In the genomic region with DNA sequence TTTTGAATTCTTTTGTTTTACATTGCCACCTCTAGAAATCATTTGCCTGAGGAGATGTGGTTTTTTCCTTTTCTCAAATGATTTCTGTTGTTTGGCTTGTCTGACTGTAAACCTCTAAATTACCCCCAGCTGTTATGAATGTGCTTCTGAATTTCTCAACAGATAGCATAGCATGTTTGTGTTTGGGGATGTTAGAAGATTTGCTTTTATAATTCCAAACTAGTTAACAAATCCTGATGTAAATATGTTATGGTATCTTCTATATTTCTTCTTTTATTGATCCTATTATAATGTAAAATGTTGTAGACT, we compare ENCODE assay signal across 9 cellular contexts. TPM values are rescaled to one million over a fixed set of nuclear protein-coding genes. Genes with fewer than 3 reads are reported as not detected.
DNase-seq lines count a peak whose midpoint lies in the region; ATAC-seq and TF ChIP-seq lines count a peak whose summit lies in the region.
"Had no signal": no experiment of that assay in that cellular context is flagged by ENCODE, and none has a peak within 500 bp of the region (broad histone marks: within the 10 kb centered on the region; RNA-seq: fewer than 3 reads in every experiment).

No MANE protein-coding gene starts in this region.

- TF ChIP-seq POLR2A in spleen (IDR thresholded peaks at IDR 0.05) = no peak

- no peaks in the 10 kb centered on the region for H3K27me3 ChIP-seq in hepatocyte
- H3K27me3 ChIP-seq in spleen (replicated peaks in 1 of 7) = no peaks in the 10 kb centered on the region

- no peaks in the 10 kb centered on the region for H3K27me3 Mint-ChIP-seq in activated CD8-positive, alpha-beta T cell treated with anti-CD3 and anti-CD28 coated beads for 36 hours
- H3K27me3 Mint-ChIP-seq in activated CD8-positive, alpha-beta T cell treated with anti-CD3 and anti-CD28 coated beads, Interleukin-2, amount 10 ng/mL, durations not matched to agents 7 days and 5 days (ENCODE audit: low read depth) = no peaks in the 10 kb centered on the region
- no peaks in the 10 kb centered on the region for H3K27me3 Mint-ChIP-seq in activated T-helper 17 cell treated with anti-CD3 and anti-CD28 coated beads, Interleukin-2, amount 50 U/mL, for 72 hours
- H3K27me3 Mint-ChIP-seq in stimulated activated memory B cell treated with anti-CD40 and anti-IgM and Interleukin-4, amounts not matched to agents 10 μg/mL and 1 μg/mL and 100 μg/mL, for 72 hours = no peaks in the 10 kb centered on the region

- peaks cover 42% of the 10 kb centered on the region for H3K4me1 ChIP-seq in hepatocyte (ENCODE audit: insufficient read depth)
- H3K4me1 ChIP-seq in spleen = peaks cover 28 to 61% (median 43%) of the 10 kb centered on the region in 6 donors

- H3K4me3 ChIP-seq in hepatocyte (no peak overlapping the region), spleen (no peak overlapping the region)

- H3K36me3 ChIP-seq in hepatocyte (replicated peaks; ENCODE audit: insufficient read depth, low read depth) (no peaks in the 10 kb centered on the region), spleen (no peaks in the 10 kb centered on the region)

- DNase-seq in activated CD8-positive, alpha-beta T cell treated with anti-CD3 and anti-CD28 coated beads for 36 hours = no peak
- no peak for DNase-seq in activated CD8-positive, alpha-beta T cell treated with anti-CD3 and anti-CD28 coated beads, Interleukin-2, amount 10 ng/mL, durations not matched to agents 7 days and 5 days
- DNase-seq in hepatocyte (ENCODE audit: low spot score) = no peak
- DNase-seq in central memory CD4-positive, alpha-beta T cell = no peak
- DNase-seq in spleen = no peak
- DNase-seq: occipital lobe had no signal

- no peaks in the 10 kb centered on the region for H3K9me2 ChIP-seq in hepatocyte (replicated peaks; ENCODE audit: insufficient read depth)

- no peak overlapping the region for H2AFZ ChIP-seq in hepatocyte

- intact Hi-C loops in activated CD8-positive, alpha-beta T cell treated with anti-CD3 and anti-CD28 coated beads for 36 hours (cut with micrococcal nuclease) = no loop called here
- intact Hi-C loops in spleen (cut with DNase I; ENCODE audit: low total_unique reads) = no loop called here

- no peaks in the 10 kb centered on the region for H3K79me2 ChIP-seq in hepatocyte

- H3K4me3 Mint-ChIP-seq in activated CD8-positive, alpha-beta T cell treated with anti-CD3 and anti-CD28 coated beads for 36 hours = no peak overlapping the region
- no peak overlapping the region for H3K4me3 Mint-ChIP-seq in activated CD8-positive, alpha-beta T cell treated with anti-CD3 and anti-CD28 coated beads, Interleukin-2, amount 10 ng/mL, durations not matched to agents 7 days and 5 days
- H3K4me3 Mint-ChIP-seq in activated T-helper 17 cell treated with anti-CD3 and anti-CD28 coated beads, Interleukin-2, amount 50 U/mL, for 72 hours = peak overlapping the region; percentile 56
- no peak overlapping the region for H3K4me3 Mint-ChIP-seq in stimulated activated memory B cell treated with anti-CD40 and anti-IgM and Interleukin-4, amounts not matched to agents 10 μg/mL and 1 μg/mL and 100 μg/mL, for 72 hours

- ATAC-seq in activated CD8-positive, alpha-beta T cell treated with anti-CD3 and anti-CD28 coated beads for 36 hours = no peak
- ATAC-seq in activated CD8-positive, alpha-beta T cell treated with anti-CD3 and anti-CD28 coated beads, Interleukin-2, amount 10 ng/mL, durations not matched to agents 7 days and 5 days = no peak
- ATAC-seq in activated T-helper 17 cell treated with anti-CD3 and anti-CD28 coated beads, Interleukin-2, amount 50 U/mL, for 72 hours (replicated peaks) = no peak
- ATAC-seq in stimulated activated memory B cell treated with anti-CD40 and anti-IgM and Interleukin-4, amounts not matched to agents 10 μg/mL and 1 μg/mL and 100 μg/mL, for 72 hours = no peak
- no peak for ATAC-seq in GM21723 (IDR thresholded peaks at IDR 0.05; ENCODE audit: unreplicated experiment)

- H3K4me2 ChIP-seq in hepatocyte = peak overlapping the region; percentile 67

- peak overlapping the region; percentile 90 for H3K27ac Mint-ChIP-seq in activated CD8-positive, alpha-beta T cell treated with anti-CD3 and anti-CD28 coated beads for 36 hours
- no peak overlapping the region for H3K27ac Mint-ChIP-seq in activated CD8-positive, alpha-beta T cell treated with anti-CD3 and anti-CD28 coated beads, Interleukin-2, amount 10 ng/mL, durations not matched to agents 7 days and 5 days
- H3K27ac Mint-ChIP-seq in activated T-helper 17 cell treated with anti-CD3 and anti-CD28 coated beads, Interleukin-2, amount 50 U/mL, for 72 hours = peak overlapping the region; percentile 94
- peak overlapping the region; percentile 82 for H3K27ac Mint-ChIP-seq in stimulated activated memory B cell treated with anti-CD40 and anti-IgM and Interleukin-4, amounts not matched to agents 10 μg/mL and 1 μg/mL and 100 μg/mL, for 72 hours

- POLR2A ChIA-PET in activated CD8-positive, alpha-beta T cell treated with anti-CD3 and anti-CD28 coated beads for 36 hours (lab: Charles Lee) = no interaction called here
- POLR2A ChIA-PET in activated CD8-positive, alpha-beta T cell treated with anti-CD3 and anti-CD28 coated beads, Interleukin-2, amount 10 ng/mL, durations not matched to agents 7 days and 5 days (lab: Charles Lee) = interaction anchor here (5.4 kb wide), 1 partner anchor 17 kb away, joined by 100 read pairs; no protein-coding TSS in a partner anchor

- CTCF ChIA-PET in activated CD8-positive, alpha-beta T cell treated with anti-CD3 and anti-CD28 coated beads for 36 hours (lab: Charles Lee) = no interaction called here
- CTCF ChIA-PET in activated CD8-positive, alpha-beta T cell treated with anti-CD3 and anti-CD28 coated beads, Interleukin-2, amount 10 ng/mL, durations not matched to agents 7 days and 5 days (lab: Charles Lee) = no interaction called here

- H3K4me1 Mint-ChIP-seq in activated CD8-positive, alpha-beta T cell treated with anti-CD3 and anti-CD28 coated beads for 36 hours (ENCODE audit: low read depth) = peaks cover 26% of the 10 kb centered on the region
- H3K4me1 Mint-ChIP-seq in activated CD8-positive, alpha-beta T cell treated with anti-CD3 and anti-CD28 coated beads, Interleukin-2, amount 10 ng/mL, durations not matched to agents 7 days and 5 days (ENCODE audit: low read depth) = peaks cover 18% of the 10 kb centered on the region
- peaks cover 14% of the 10 kb centered on the region for H3K4me1 Mint-ChIP-seq in activated T-helper 17 cell treated with anti-CD3 and anti-CD28 coated beads, Interleukin-2, amount 50 U/mL, for 72 hours
- H3K4me1 Mint-ChIP-seq in stimulated activated memory B cell treated with anti-CD40 and anti-IgM and Interleukin-4, amounts not matched to agents 10 μg/mL and 1 μg/mL and 100 μg/mL, for 72 hours = peaks cover 23% of the 10 kb centered on the region

- H3K9me3 ChIP-seq in hepatocyte (ENCODE audit: low read depth) = no peaks in the 10 kb centered on the region
- no peaks in the 10 kb centered on the region for H3K9me3 ChIP-seq in spleen

- TF ChIP-seq CTCF in activated CD8-positive, alpha-beta T cell treated with anti-CD3 and anti-CD28 coated beads for 36 hours (IDR thresholded peaks at IDR 0.05) = no peak
- TF ChIP-seq CTCF in hepatocyte (IDR thresholded peaks at IDR 0.05; ENCODE audit: poor library complexity) = no peak
- TF ChIP-seq CTCF in spleen (IDR thresholded peaks at IDR 0.05 in 8 of 11, conservative IDR thresholded peaks at IDR 0.05 in 3 of 11) = no peak

- no peaks in the 10 kb centered on the region for H3K36me3 Mint-ChIP-seq in activated CD8-positive, alpha-beta T cell treated with anti-CD3 and anti-CD28 coated beads for 36 hours (ENCODE audit: low read depth)
- no peaks in the 10 kb centered on the region for H3K36me3 Mint-ChIP-seq in activated CD8-positive, alpha-beta T cell treated with anti-CD3 and anti-CD28 coated beads, Interleukin-2, amount 10 ng/mL, durations not matched to agents 7 days and 5 days (ENCODE audit: low read depth)
- no peaks in the 10 kb centered on the region for H3K36me3 Mint-ChIP-seq in activated T-helper 17 cell treated with anti-CD3 and anti-CD28 coated beads, Interleukin-2, amount 50 U/mL, for 72 hours (ENCODE audit: low read depth)
- no peaks in the 10 kb centered on the region for H3K36me3 Mint-ChIP-seq in stimulated activated memory B cell treated with anti-CD40 and anti-IgM and Interleukin-4, amounts not matched to agents 10 μg/mL and 1 μg/mL and 100 μg/mL, for 72 hours

- peaks cover 3% of the 10 kb centered on the region for H3K9me3 Mint-ChIP-seq in activated CD8-positive, alpha-beta T cell treated with anti-CD3 and anti-CD28 coated beads for 36 hours
- no peaks in the 10 kb centered on the region for H3K9me3 Mint-ChIP-seq in activated CD8-positive, alpha-beta T cell treated with anti-CD3 and anti-CD28 coated beads, Interleukin-2, amount 10 ng/mL, durations not matched to agents 7 days and 5 days (ENCODE audit: insufficient read depth)
- no peaks in the 10 kb centered on the region for H3K9me3 Mint-ChIP-seq in activated T-helper 17 cell treated with anti-CD3 and anti-CD28 coated beads, Interleukin-2, amount 50 U/mL, for 72 hours
- H3K9me3 Mint-ChIP-seq in stimulated activated memory B cell treated with anti-CD40 and anti-IgM and Interleukin-4, amounts not matched to agents 10 μg/mL and 1 μg/mL and 100 μg/mL, for 72 hours = no peaks in the 10 kb centered on the region

- H4K20me1 ChIP-seq in hepatocyte (ENCODE audit: insufficient read depth, poor library complexity, severe bottlenecking) = no peaks in the 10 kb centered on the region

- H3K27ac ChIP-seq in hepatocyte (peak overlapping the region; percentile 98), spleen (peak overlapping the region in 2 of 8 donors; percentile 1 to 69)

RNA-seq across cellular contexts. Expression of gene EZR, which starts 31.6 kb away (rescaled TPM):
- total RNA-seq in activated CD8-positive, alpha-beta T cell treated with anti-CD3 and anti-CD28 coated beads for 36 hours = 100 to 1,000 TPM; 199 to 206 TPM
- 100 to 1,000 TPM; 177 to 180 TPM for total RNA-seq in activated CD8-positive, alpha-beta T cell treated with anti-CD3 and anti-CD28 coated beads, Interleukin-2, amount 10 ng/mL, durations not matched to agents 7 days and 5 days
- 100 to 1,000 TPM; 159 to 212 TPM for total RNA-seq in activated T-helper 17 cell treated with anti-CD3 and anti-CD28 coated beads, Interleukin-2, amount 50 U/mL, for 72 hours
- total RNA-seq in hepatocyte (395 and 399 TPM in 2 replicates), spleen (100 to 1,000 TPM; 101 to 153 (median 121) TPM)
- polyA plus RNA-seq in hepatocyte (616 and 623 TPM in 2 replicates), spleen (100 to 1,000 TPM in 2 of 3 donors, 10 to 100 TPM in 1; 78.0 to 121 (median 106) TPM)
